ENCODE assay signal across 30 cellular contexts in genomic region chr4:77123403-77123802, GRCh38. TPM values are rescaled to one million over a fixed set of nuclear protein-coding genes. Genes with fewer than 3 reads are reported as not detected.
DNase-seq lines count a peak whose midpoint lies in the region; ATAC-seq, FAIRE-seq and TF ChIP-seq lines count a peak whose summit lies in the region.
"Had no signal": no experiment of that assay in that cellular context is flagged by ENCODE, and none has a peak within 500 bp of the region (broad histone marks: within the 10 kb centered on the region; RNA-seq: fewer than 3 reads in every experiment).

No MANE protein-coding gene starts in this region.

- no peak for TF ChIP-seq POLR2A in tibial nerve (IDR thresholded peaks at IDR 0.05)

- peak; percentile 39 for ATAC-seq in GM18498 (IDR thresholded peaks at IDR 0.05; ENCODE audit: unreplicated experiment)
- peak; percentile 41 for ATAC-seq in HG03103 (IDR thresholded peaks at IDR 0.05; ENCODE audit: low read depth, unreplicated experiment)
- ATAC-seq in T-helper 17 cell, result no peak
- ATAC-seq: gastroesophageal sphincter; HepG2; natural killer cell; PC-3; stimulated activated naive CD8-positive, alpha-beta T cell treated with anti-CD3 and anti-CD28 coated beads, Interleukin-15, Interleukin-2, amounts not matched to agents 100 U/mL and 50 U/mL, for 24 hours had no signal

- no peak overlapping the region for H3K4me3 Mint-ChIP-seq in T-helper 17 cell
- H3K4me3 Mint-ChIP-seq: activated CD4-positive, alpha-beta T cell treated with anti-CD3 and anti-CD28 coated beads, Interleukin-2, amount 10 ng/mL, durations not matched to agents 7 days and 5 days; activated naive CD4-positive, alpha-beta T cell treated with anti-CD3 and anti-CD28 coated beads for 36 hours; activated T-helper 1 cell treated with anti-CD3 and anti-CD28 coated beads, Interleukin-12 subunit alpha, Interleukin-12 subunit beta, Interleukin-2, Interleukin-4 antibody, amounts not matched to agents 30 ng/mL and 10 ng/mL and 1 ng/mL, durations not matched to agents 14 hours and 24 hours and 36 hours; brain; natural killer cell had no signal

- no peak overlapping the region for H4K91ac ChIP-seq in trophoblast cell (ENCODE audit: low read depth, low read length)

- H3K23ac ChIP-seq in trophoblast cell (ENCODE audit: low read length), result no peak overlapping the region

- no peak overlapping the region for H4K8ac ChIP-seq in trophoblast cell (ENCODE audit: low read depth, low read length)

- H3K27me3 ChIP-seq in trophoblast cell (ENCODE audit: insufficient read depth, low read length) (no peaks in the 10 kb centered on the region), tibial nerve (no peaks in the 10 kb centered on the region)
- H3K27me3 ChIP-seq: adrenal gland, gastroesophageal sphincter had no signal

- no peak for FAIRE-seq in D721Med (lab: Jason Lieb, UNC)
- FAIRE-seq: H54, HepG2, islet of Langerhans had no signal

- peaks cover 3% of the 10 kb centered on the region for H3K36me3 Mint-ChIP-seq in T-helper 17 cell (ENCODE audit: low read depth)
- H3K36me3 Mint-ChIP-seq: brain, natural killer cell had no signal

- no peaks in the 10 kb centered on the region for H3K9me3 ChIP-seq in T-helper 17 cell (ENCODE audit: control insufficient read depth, low read length, poor library complexity, severe bottlenecking)
- H3K9me3 ChIP-seq in trophoblast cell (ENCODE audit: insufficient read depth, low read depth, low read length), result no peaks in the 10 kb centered on the region
- H3K9me3 ChIP-seq in tibial nerve, result peaks cover 0 to 7% (median 0%) of the 10 kb centered on the region in 4 donors
- H3K9me3 ChIP-seq: adrenal gland, gastroesophageal sphincter, left ventricle myocardium inferior, thoracic aorta had no signal

- H3K4me1 ChIP-seq in trophoblast cell (ENCODE audit: control insufficient read depth in 1 of 2, insufficient read depth in 2 of 2, low read length in 2 of 2) (peaks cover 13 to 21% of the 10 kb centered on the region in 2 experiments), tibial nerve (peaks cover 0 to 6% (median 0%) of the 10 kb centered on the region in 4 donors)
- H3K4me1 ChIP-seq: adrenal gland, gastroesophageal sphincter had no signal

- no peak overlapping the region for H3K18ac ChIP-seq in trophoblast cell (ENCODE audit: low read length)

- H3K79me1 ChIP-seq in trophoblast cell (ENCODE audit: low read length), result peaks cover 28% of the 10 kb centered on the region

- H3K27ac ChIP-seq in trophoblast cell (ENCODE audit: low read depth, low read length) (peak overlapping the region; percentile 81), tibial nerve (no peak overlapping the region)
- H3K27ac ChIP-seq: adrenal gland, gastroesophageal sphincter, left ventricle myocardium inferior, thoracic aorta, WERI-Rb-1 had no signal

- no peak overlapping the region for H2AK5ac ChIP-seq in trophoblast cell (ENCODE audit: low read length)

- no CpG with 5 or more reads among the region's 1 CpG for WGBS in trophoblast cell (ENCODE audit: extremely low coverage, insufficient coverage, insufficient read length)
- 67 to 76% methylated on average over 1 of the region's 1 CpG for WGBS in tibial nerve, 2 donors

- no peak overlapping the region for H4K12ac ChIP-seq in trophoblast cell (ENCODE audit: low read depth, low read length)

- TF ChIP-seq EP300 in tibial nerve (IDR thresholded peaks at IDR 0.05), result no peak

- H3K27me3 Mint-ChIP-seq in T-helper 17 cell, result peaks cover 38% of the 10 kb centered on the region
- H3K27me3 Mint-ChIP-seq: brain had no signal

- peak overlapping the region; percentile 19 for H3K27ac Mint-ChIP-seq in T-helper 17 cell
- H3K27ac Mint-ChIP-seq: activated CD4-positive, alpha-beta T cell treated with anti-CD3 and anti-CD28 coated beads, Interleukin-2, amount 10 ng/mL, durations not matched to agents 7 days and 5 days; activated naive CD4-positive, alpha-beta T cell treated with anti-CD3 and anti-CD28 coated beads for 36 hours; brain; natural killer cell had no signal

- H3K36me3 ChIP-seq in trophoblast cell (ENCODE audit: control insufficient read depth in 1 of 2, insufficient read depth in 2 of 2, low read length in 2 of 2), result no peaks in the 10 kb centered on the region
- H3K36me3 ChIP-seq in tibial nerve, result no peaks in the 10 kb centered on the region
- H3K36me3 ChIP-seq: adrenal gland, gastroesophageal sphincter, left ventricle myocardium inferior, thoracic aorta, WERI-Rb-1 had no signal

- no peak for DNase-seq in T-helper 17 cell
- DNase-seq in trophoblast cell, result no peak
- no peak for DNase-seq in activated CD4-positive, alpha-beta T cell treated with anti-CD3 and anti-CD28 coated beads, Interleukin-2, amount 50 U/mL, for 1 hour
- no peak for DNase-seq in tibial nerve (ENCODE audit: low spot score in 2 of 2)
- DNase-seq in D721Med (ENCODE audit: insufficient read length, low spot score), result no peak
- no peak for DNase-seq in NCI-H524 (lab: John Stamatoyannopoulos, UW)
- DNase-seq: activated CD4-positive, alpha-beta T cell treated with anti-CD3 and anti-CD28 coated beads, Interleukin-2, amount 10 ng/mL, durations not matched to agents 7 days and 5 days; activated CD8-positive, alpha-beta memory T cell treated with anti-CD3 and anti-CD28 coated beads, Interleukin-2, amount 50 U/mL, for 4 hours; activated naive CD4-positive, alpha-beta T cell treated with anti-CD3 and anti-CD28 coated beads for 36 hours; adrenal gland; cerebellar nuclear complex; Karpas-422; left ventricle myocardium inferior; midbrain; natural killer cell; NCI-H1105; NCI-H1930; NCI-H69; PC-3; stimulated activated naive CD8-positive, alpha-beta T cell treated with anti-CD3 and anti-CD28 coated beads, Interleukin-15, Interleukin-2, amounts not matched to agents 100 U/mL and 50 U/mL, for 24 hours; WERI-Rb-1 had no signal

- H2BK12ac ChIP-seq in trophoblast cell (ENCODE audit: low read length), result no peak overlapping the region

- no peak overlapping the region for H3K4ac ChIP-seq in trophoblast cell (ENCODE audit: low read depth, low read length)

- peaks cover 5% of the 10 kb centered on the region for H3K79me2 ChIP-seq in trophoblast cell (ENCODE audit: control insufficient read depth, insufficient read depth, low read length, poor library complexity)

- H2AFZ ChIP-seq in trophoblast cell (ENCODE audit: insufficient read depth, low read length, poor library complexity), result no peak overlapping the region

- H2BK5ac ChIP-seq in trophoblast cell (ENCODE audit: low read depth, low read length, poor library complexity), result no peak overlapping the region

- no peak overlapping the region for H3K9ac ChIP-seq in trophoblast cell (ENCODE audit: low read length)

- no peak overlapping the region for H2BK120ac ChIP-seq in trophoblast cell (ENCODE audit: insufficient read depth, low read length, poor library complexity)

- H3K4me3 ChIP-seq in trophoblast cell (ENCODE audit: low read depth, low read length) (no peak overlapping the region), tibial nerve (no peak overlapping the region)
- H3K4me3 ChIP-seq: adrenal gland, gastroesophageal sphincter, left ventricle myocardium inferior, thoracic aorta had no signal

- H3K4me1 Mint-ChIP-seq in T-helper 17 cell, result peaks cover 6% of the 10 kb centered on the region

- no peak for TF ChIP-seq CTCF in tibial nerve (IDR thresholded peaks at IDR 0.05)
- no peak for TF ChIP-seq CTCF in D721Med (IDR thresholded peaks at IDR 0.05; ENCODE audit: insufficient read depth, missing control alignments)

- H3K14ac ChIP-seq in trophoblast cell (ENCODE audit: low read length), result no peak overlapping the region

- no peak overlapping the region for H3K4me2 ChIP-seq in trophoblast cell (ENCODE audit: low read length)

RNA-seq across cellular contexts. Expression of gene CCNG2, which starts 33.6 kb away (rescaled TPM):
- total RNA-seq in T-helper 17 cell (10 to 100 TPM; 21.8 to 24.3 TPM), tibial nerve (10 to 100 TPM; 21.0 to 36.7 (median 27.9) TPM)
- 69.7 and 76.1 TPM in 2 replicates for polyA plus RNA-seq in trophoblast cell (2013)

RNA-seq across cellular contexts. Expression of gene CCNI, which starts 47.6 kb away (rescaled TPM):
- 100 to 1,000 TPM; 292 to 317 TPM for total RNA-seq in T-helper 17 cell
- polyA plus RNA-seq in trophoblast cell (2013), result 223 and 238 TPM in 2 replicates
- 100 to 1,000 TPM; 186 to 259 (median 198) TPM for total RNA-seq in tibial nerve
